In genomic region chr9:20884985-20885593, GRCh38 we compare ENCODE assay signal across 7 cellular contexts.
DNase-seq lines count a peak whose midpoint lies in the region; ATAC-seq, FAIRE-seq and TF ChIP-seq lines count a peak whose summit lies in the region.

No MANE protein-coding gene starts in this region.

- no peak for DNase-seq in GM12891 (ENCODE audit: insufficient read length, low spot score)
- peak; percentile 57 for DNase-seq in Jurkat, Clone E6-1 (ENCODE audit: low read depth, low spot score)
- peak; percentile 46 for DNase-seq in T follicular helper cell (ENCODE audit: low read depth)
- DNase-seq in astrocyte of the cerebellum (ENCODE audit: low read depth) = peak; percentile 33
- peak; percentile 51 to 54 for DNase-seq in stimulated activated CD4-positive, alpha-beta T cell treated with anti-CD3 and anti-CD28 coated beads, Interleukin-4, amount 100 ng/mL, for 4 hours

- TF ChIP-seq POLR2A in GM12891 (IDR thresholded peaks at IDR 0.05; ENCODE audit: low read depth, low read length) = no peak

- in situ Hi-C loops in astrocyte of the cerebellum (cut with HindIII; ENCODE audit: low sequenced_read_pairs) = no loop called here

- peak; percentile 63 for TF ChIP-seq CTCF in astrocyte of the cerebellum (IDR thresholded peaks at IDR 0.05; ENCODE audit: low read depth, low read length, missing control alignments)

- no peak overlapping the region for H3K4me3 ChIP-seq in Jurkat, Clone E6-1 (ENCODE audit: low read length)
- no peak overlapping the region for H3K4me3 ChIP-seq in astrocyte of the cerebellum (ENCODE audit: low read depth, low read length)

- no peak for ATAC-seq in GM21717 (IDR thresholded peaks at IDR 0.05; ENCODE audit: unreplicated experiment)

- FAIRE-seq in GM12891 (lab: Jason Lieb, UNC) = peak; percentile 9
- peak; percentile 93 for FAIRE-seq in islet of Langerhans (lab: Jason Lieb, UNC)

TF ChIP-seq in GM12891, 5 proteins besides CTCF, POLR2A, EP300 and RAD21:
- TF ChIP-seq SPI1 (IDR thresholded peaks at IDR 0.05; ENCODE audit: low read depth, low read length) = no peak
TF ChIP-seq in GM12891: peak in this region for 0.
